ENCODE assay signal across 12 cellular contexts in genomic region chr21:33914188-33914587, GRCh38. TPM values are rescaled to one million over a fixed set of nuclear protein-coding genes. Genes with fewer than 3 reads are reported as not detected.
DNase-seq lines count a peak whose midpoint lies in the region; ATAC-seq and TF ChIP-seq lines count a peak whose summit lies in the region.
"Had no signal": no experiment of that assay in that cellular context is flagged by ENCODE, and none has a peak within 500 bp of the region (broad histone marks: within the 10 kb centered on the region; RNA-seq: fewer than 3 reads in every experiment).

No MANE protein-coding gene starts in this region.

- CTCF ChIA-PET in activated B cell treated with CpG ODN at 0.5 μM for 24 hours (lab: Charles Lee): interaction anchor here (3.9 to 4.4 kb wide), 2 partner anchors 10 to 434 kb away, joined by 21 to 24 read pairs; no protein-coding TSS in a partner anchor

- H3K36me3 ChIP-seq in heart right ventricle (peaks cover 0 to 52% (median 36%) of the 10 kb centered on the region in 9 donors), suprapubic skin (peaks cover 39% of the 10 kb centered on the region)

- no peaks in the 10 kb centered on the region for H3K9me3 ChIP-seq in heart right ventricle
- no peaks in the 10 kb centered on the region for H3K9me3 ChIP-seq in suprapubic skin
- H3K9me3 ChIP-seq: SJCRH30, spleen, transverse colon had no signal

- peak overlapping the region in 8 of 10 donors; percentile 74 to 98 (median 83) for H3K4me3 ChIP-seq in heart right ventricle
- peak overlapping the region; percentile 92 for H3K4me3 ChIP-seq in suprapubic skin

- H3K36me3 Mint-ChIP-seq in activated B cell treated with CpG ODN at 0.5 μM for 24 hours (ENCODE audit: low read depth) (peaks cover 42% of the 10 kb centered on the region), immature natural killer cell (peaks cover 4 to 15% (median 12%) of the 10 kb centered on the region in 3 donors)

- ATAC-seq in heart right ventricle: no peak
- ATAC-seq in Right ventricle myocardium superior (ENCODE audit: poor library complexity): no peak
- ATAC-seq in activated B cell treated with CpG ODN at 0.5 μM for 24 hours (ENCODE audit: low read depth): no peak

- no peak for TF ChIP-seq EP300 in suprapubic skin (IDR thresholded peaks at IDR 0.05)

- 77% methylated on average over 5 of the region's 5 CpGs for WGBS in heart right ventricle, 2 donors
- WGBS in suprapubic skin: 74% methylated on average over 5 of the region's 5 CpGs

- H3K27ac ChIP-seq in heart right ventricle (peak overlapping the region in 4 of 10 donors; percentile 91 to 94 (median 94)), suprapubic skin (no peak overlapping the region)
- H3K27ac ChIP-seq: SJCRH30, spleen had no signal

- no peaks in the 10 kb centered on the region for H3K27me3 ChIP-seq in heart right ventricle
- no peaks in the 10 kb centered on the region for H3K27me3 ChIP-seq in suprapubic skin
- H3K27me3 ChIP-seq: SJCRH30, spleen, transverse colon had no signal

- no peak for TF ChIP-seq POLR2A in suprapubic skin (IDR thresholded peaks at IDR 0.05)

- POLR2A ChIA-PET in activated B cell treated with CpG ODN at 0.5 μM for 24 hours (lab: Charles Lee): interaction anchor here (0.5 to 1.8 kb wide), 3 partner anchors 8 to 34 kb away, joined by 3 to 4 read pairs (median 4); no protein-coding TSS in a partner anchor

- peaks cover 0 to 58% (median 34%) of the 10 kb centered on the region in 9 donors for H3K4me1 ChIP-seq in heart right ventricle
- peaks cover 18% of the 10 kb centered on the region for H3K4me1 ChIP-seq in suprapubic skin

- no peak overlapping the region for H3K27ac Mint-ChIP-seq in activated B cell treated with CpG ODN at 0.5 μM for 24 hours
- peak overlapping the region in 4 of 6 donors; percentile 23 to 98 (median 78) for H3K27ac Mint-ChIP-seq in immature natural killer cell

- peak overlapping the region; percentile 33 for H3K4me3 Mint-ChIP-seq in activated B cell treated with CpG ODN at 0.5 μM for 24 hours
- peak overlapping the region; percentile 44 to 99 (median 97) for H3K4me3 Mint-ChIP-seq in immature natural killer cell

- H3K9me3 Mint-ChIP-seq in activated B cell treated with CpG ODN at 0.5 μM for 24 hours (no peaks in the 10 kb centered on the region), immature natural killer cell (no peaks in the 10 kb centered on the region)

- DNase-seq in heart right ventricle (no peak), Right ventricle myocardium superior (no peak), activated B cell treated with CpG ODN at 0.5 μM for 24 hours (no peak), immature natural killer cell (no peak), suprapubic skin (ENCODE audit: low spot score in 2 of 2) (no peak), SW 1271 (lab: John Stamatoyannopoulos, UW) (no peak), foreskin melanocyte (no peak)
- no peak for DNase-seq in stimulated activated CD8-positive, alpha-beta memory T cell treated with anti-CD3 and anti-CD28 coated beads, Interleukin-4, amount 100 ng/mL, for 48 hours
- DNase-seq: amygdala, SJCRH30, spleen, transverse colon had no signal

- H3K27me3 Mint-ChIP-seq in activated B cell treated with CpG ODN at 0.5 μM for 24 hours: no peaks in the 10 kb centered on the region
- H3K27me3 Mint-ChIP-seq in immature natural killer cell (ENCODE audit: low read depth in 3 of 3): peaks cover 0 to 4% (median 3%) of the 10 kb centered on the region in 3 donors

- TF ChIP-seq CTCF in heart right ventricle (IDR thresholded peaks at IDR 0.05): no peak
- no peak for TF ChIP-seq CTCF in activated B cell treated with CpG ODN at 0.5 μM for 24 hours (IDR thresholded peaks at IDR 0.05)
- TF ChIP-seq CTCF in suprapubic skin (IDR thresholded peaks at IDR 0.05): no peak

- intact Hi-C loops in heart right ventricle (cut with DNase I) (loop anchor here in 1 of 10 donors (10.0 kb wide), 1 partner anchor 701 kb away; the partner anchor contains the start of gene RCAN1), Right ventricle myocardium superior (cut with DNase I) (loop anchor here (10.0 kb wide), 1 partner anchor 701 kb away; the partner anchor contains the start of gene RCAN1), activated B cell treated with CpG ODN at 0.5 μM for 24 hours (cut with micrococcal nuclease) (loop anchor here (10.0 kb wide), 1 partner anchor 631 kb away; no protein-coding TSS in a partner anchor)

- H3K4me1 Mint-ChIP-seq in activated B cell treated with CpG ODN at 0.5 μM for 24 hours (peaks cover 25% of the 10 kb centered on the region), immature natural killer cell (peaks cover 31 to 51% of the 10 kb centered on the region in 2 donors)

RNA-seq across cellular contexts. Expression of gene ATP5PO, which starts 1.4 kb away (rescaled TPM):
- total RNA-seq in heart right ventricle: 100 to 1,000 TPM; 551 to 977 (median 851) TPM
- polyA plus RNA-seq in heart right ventricle: 1,000 to 10,000 TPM in 1 of 2 donors, 100 to 1,000 TPM in 1; 893 to 1,557 TPM
- 835 TPM for total RNA-seq in Right ventricle myocardium superior
- total RNA-seq in activated B cell treated with CpG ODN at 0.5 μM for 24 hours: 169 and 193 TPM in 2 replicates
- polyA plus RNA-seq in immature natural killer cell: 100 to 1,000 TPM; 280 to 387 (median 352) TPM
- total RNA-seq in suprapubic skin: 100 to 1,000 TPM; 121 to 182 (median 159) TPM
